Comparison of ENCODE assay signal across 24 cellular contexts in genomic region chr5:155514105-155514563, GRCh38.
"Had no signal": no experiment of that assay in that cellular context is flagged by ENCODE, and none has a peak within 500 bp of the region (broad histone marks: within the 10 kb centered on the region; RNA-seq: fewer than 3 reads in every experiment).

No MANE protein-coding gene starts in this region.

- H3K36me3 ChIP-seq: colonic mucosa, gastroesophageal sphincter, heart right ventricle, pancreas, tibial artery had no signal

- H3K27me3 ChIP-seq: colonic mucosa, gastroesophageal sphincter, heart right ventricle, pancreas, tibial artery had no signal

- DNase-seq: activated B cell treated with CpG ODN at 0.5 μM for 24 hours; activated CD4-positive, alpha-beta memory T cell treated with anti-CD3 and anti-CD28 coated beads for 36 hours; activated CD4-positive, alpha-beta T cell treated with anti-CD3 and anti-CD28 coated beads for 4 hours; activated effector memory CD4-positive, alpha-beta T cell treated with Interleukin-2 at 50 U/mL for 16 hours; activated naive CD4-positive, alpha-beta T cell treated with anti-CD3 and anti-CD28 coated beads for 36 hours; activated naive CD8-positive, alpha-beta T cell treated with anti-CD3 and anti-CD28 coated beads, Interleukin-2, amount 10 ng/mL, durations not matched to agents 7 days and 5 days; activated T-cell treated with anti-CD3 and anti-CD28 coated beads, Interleukin-2, amount 50 U/mL, for 72 hours; amniotic stem cell; colonic mucosa; dorsolateral prefrontal cortex; effector memory CD8-positive, alpha-beta T cell; heart right ventricle; kidney; left ventricle myocardium superior; mucosa of descending colon; nephron progenitor cell; pancreas; psoas muscle; right cardiac atrium; stimulated activated CD4-positive, alpha-beta T cell treated with anti-CD3 and anti-CD28 coated beads, Interleukin-1b, Interleukin-23, amount 100 ng/mL, for 48 hours; stimulated activated naive CD8-positive, alpha-beta T cell treated with anti-CD3 and anti-CD28 coated beads, Interleukin-15, amount 100 ng/mL, for 72 hours; tibial artery had no signal

- ATAC-seq: activated T-cell treated with anti-CD3 and anti-CD28 coated beads, Interleukin-2, amount 50 U/mL, for 72 hours; effector memory CD8-positive, alpha-beta T cell; gastroesophageal sphincter; heart right ventricle; left ventricle myocardium superior; mucosa of descending colon; pancreas; psoas muscle; right cardiac atrium; stimulated activated naive CD8-positive, alpha-beta T cell treated with anti-CD3 and anti-CD28 coated beads, Interleukin-15, amount 100 ng/mL, for 72 hours had no signal

- FAIRE-seq: bronchial epithelial cell, kidney, pancreas had no signal

- H3K4me1 ChIP-seq: colonic mucosa, gastroesophageal sphincter, heart right ventricle, pancreas, psoas muscle, tibial artery had no signal

- H3K9me3 ChIP-seq: colonic mucosa, gastroesophageal sphincter, mucosa of descending colon, pancreas, psoas muscle, tibial artery had no signal

- H3K27ac ChIP-seq: colonic mucosa, dorsolateral prefrontal cortex, gastroesophageal sphincter, heart right ventricle, pancreas, psoas muscle, tibial artery had no signal

- H3K4me3 ChIP-seq: colonic mucosa, dorsolateral prefrontal cortex, gastroesophageal sphincter, heart right ventricle, mucosa of descending colon, pancreas, psoas muscle, tibial artery had no signal
